8 cellular contexts compared by ENCODE assay signal in the genomic region with DNA sequence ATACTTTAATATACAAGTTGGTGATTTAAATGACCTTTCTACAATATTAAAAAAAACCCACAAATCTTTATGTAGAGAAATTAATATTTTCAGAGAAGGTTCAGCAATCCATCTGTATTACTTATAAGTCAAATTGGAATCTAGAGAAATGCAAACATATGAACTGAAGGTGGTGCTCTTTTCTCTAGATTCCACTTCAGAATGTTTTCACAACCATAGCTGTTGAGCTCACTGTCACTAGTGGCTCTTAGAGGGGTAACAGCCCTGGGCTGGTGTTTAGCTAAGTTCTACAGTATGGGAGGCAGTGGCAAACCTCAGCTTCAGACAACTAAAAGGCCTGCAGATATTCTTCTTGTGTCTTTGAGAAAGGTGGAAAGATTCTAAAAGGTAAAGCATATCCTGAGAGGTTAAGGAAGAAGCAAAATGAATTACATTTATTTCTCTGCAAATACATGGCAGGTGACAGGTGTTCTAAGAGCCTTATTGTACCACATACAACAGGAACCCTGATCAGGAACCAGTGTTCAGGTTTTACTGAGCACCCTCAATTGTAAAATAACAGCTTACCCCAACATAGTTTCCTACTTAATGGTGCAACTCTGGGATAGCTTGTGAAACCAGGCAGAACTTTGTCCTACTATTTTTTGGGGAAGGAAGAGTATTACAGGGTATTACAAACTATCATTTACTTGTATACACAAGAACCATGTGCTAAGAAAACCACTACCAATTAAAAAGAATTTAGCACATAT. TPM values are rescaled to one million over a fixed set of nuclear protein-coding genes. Genes with fewer than 3 reads are reported as not detected.
A peak's percentile ranks its signal among the peaks of the same experiment; 100 is the strongest.
DNase-seq lines count a peak whose midpoint lies in the region; ATAC-seq and TF ChIP-seq lines count a peak whose summit lies in the region.

No MANE protein-coding gene starts in this region.

- peak overlapping the region in 3 of 4 donors; percentile 32 to 59 (median 48) for H3K27ac ChIP-seq in upper lobe of left lung

- no peaks in the 10 kb centered on the region for H3K27me3 ChIP-seq in upper lobe of left lung

- TF ChIP-seq POLR2A in upper lobe of left lung (IDR thresholded peaks at IDR 0.05) = no peak

- peak in 1 of 4 donors; percentile 6 for TF ChIP-seq EP300 in upper lobe of left lung (IDR thresholded peaks at IDR 0.05)

- peak; percentile 67 to 76 for ATAC-seq in upper lobe of left lung (ENCODE audit: low FRiP score in 2 of 2)
- no peak for ATAC-seq in HG03439 (IDR thresholded peaks at IDR 0.05; ENCODE audit: unreplicated experiment)

- DNase-seq in AG09319 (ENCODE audit: extremely low read depth, low read depth) (no peak), GM13976 (ENCODE audit: low spot score) (peak; percentile 57), SW 1271 (lab: John Stamatoyannopoulos, UW) (peak; percentile 22 to 69), globus pallidus (ENCODE audit: low spot score) (peak; percentile 29), upper lobe of left lung (no peak), NCI-H2196 (lab: John Stamatoyannopoulos, UW; ENCODE audit: unreplicated experiment) (no peak), islet precursor cell (no peak)

- in situ Hi-C loops in GM13976 (cut with MboI; ENCODE audit: low sequenced_read_pairs, unreplicated experiment) = no loop called here

- H3K4me1 ChIP-seq in upper lobe of left lung = peaks cover 0 to 9% (median 2%) of the 10 kb centered on the region in 4 donors

- TF ChIP-seq CTCF in AG09319 (IDR thresholded peaks at IDR 0.05; ENCODE audit: low read depth, low read length) (peak; percentile 18; the same call in 1 of the 2 replicates), GM13976 (IDR thresholded peaks at IDR 0.05; ENCODE audit: borderline replicate concordance, control extremely low read depth, extremely low read depth, insufficient read depth, missing control alignments) (no peak), upper lobe of left lung (IDR thresholded peaks at IDR 0.05) (peak in 3 of 6 experiments; percentile 30 to 49 (median 39))

- no peaks in the 10 kb centered on the region for H3K9me3 ChIP-seq in upper lobe of left lung

- H3K4me3 ChIP-seq in upper lobe of left lung = no peak overlapping the region

- peaks cover 0 to 3% (median 0%) of the 10 kb centered on the region in 4 donors for H3K36me3 ChIP-seq in upper lobe of left lung

RNA-seq across cellular contexts. Expression of gene SAMHD1, which starts 56.6 kb away (rescaled TPM):
- total RNA-seq in upper lobe of left lung = 100 to 1,000 TPM; 134 to 224 (median 185) TPM

Comparison
In these comparisons a context has a peak if more than half of its experiments do, and no peak if none do; other contexts are left out.
1. DNase-seq: peak in GM13976 (single experiment), SW 1271 (2 of 2) and globus pallidus (single experiment); none in AG09319 (single experiment), upper lobe of left lung (0 of 2), NCI-H2196 (single experiment) and islet precursor cell (single experiment).